In genomic region chr17:69565447-69565846, GRCh38 we compare ENCODE assay signal across 35 cellular contexts.
"Had no signal": no experiment of that assay in that cellular context is flagged by ENCODE, and none has a peak within 500 bp of the region (broad histone marks: within the 10 kb centered on the region; RNA-seq: fewer than 3 reads in every experiment).

No MANE protein-coding gene starts in this region.

- H3K4me3 ChIP-seq: MG63 had no signal

- DNase-seq: Karpas-422, Kasumi-1, KG1, MG63, MM.1S, MV-4-11, NCI-H1048, NCI-H1092, NCI-H1092 treated with DMSO at 0.1 percent for 48 hours, NCI-H1105, NCI-H1105 treated with DMSO at 0.1 percent for 48 hours, NCI-H1417, NCI-H1417 treated with DMSO at 0.1 percent for 48 hours, NCI-H1436, NCI-H1436 treated with DMSO at 0.1 percent for 48 hours, NCI-H146, NCI-H1694, NCI-H1694 treated with DMSO at 0.1 percent for 48 hours, NCI-H187, NCI-H187 treated with DMSO at 0.1 percent for 48 hours, NCI-H1930, NCI-H2029, NCI-H2029 treated with DMSO at 0.1 percent for 48 hours, NCI-H2081, NCI-H2081 treated with DMSO at 0.1 percent for 48 hours, NCI-H2107, NCI-H2171, NCI-H2171 treated with DMSO at 0.1 percent for 48 hours, NCI-H2227 treated with DMSO at 0.1 percent for 48 hours, NCI-H226, NCI-H345, NCI-H446, NCI-H446 treated with DMSO at 0.1 percent for 48 hours, NCI-H510A had no signal

- H3K9me3 ChIP-seq: MG63 had no signal

- H3K9ac ChIP-seq: KMS-11 had no signal

- H3K27ac ChIP-seq: KMS-11 had no signal

- H3K36me3 ChIP-seq: MG63 had no signal

- H3K4me2 ChIP-seq: KMS-11 had no signal

- H3K27me3 ChIP-seq: MG63 had no signal
